Comparison of ENCODE assay signal across 27 cellular contexts in the genomic region with DNA sequence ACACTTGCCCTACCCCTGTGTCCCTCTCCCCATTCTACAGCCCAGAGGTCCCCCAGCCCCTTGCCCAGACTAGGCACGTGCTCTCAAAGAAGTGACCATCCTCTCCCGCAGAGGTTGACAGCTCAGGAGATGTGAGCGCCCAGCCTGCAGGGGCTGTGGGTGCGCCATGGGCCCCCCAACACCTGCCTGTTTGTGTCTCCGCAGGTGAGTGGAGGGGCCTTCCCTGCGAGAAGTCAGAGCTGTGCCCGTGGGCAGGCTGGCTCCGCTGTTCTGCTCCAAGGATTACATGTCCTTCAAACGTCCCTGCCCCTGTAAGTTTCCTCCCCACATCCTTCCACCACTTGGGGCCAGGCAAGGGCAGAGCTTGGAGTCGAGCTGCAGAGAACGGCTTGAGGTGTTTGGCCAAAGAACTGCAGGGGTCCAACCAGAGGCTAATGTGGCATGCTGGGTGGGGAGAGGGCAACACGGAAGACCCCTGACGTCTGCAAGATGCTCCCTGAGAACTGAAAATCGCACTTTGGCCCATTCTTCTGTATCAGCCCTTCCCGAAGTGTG. TPM values are rescaled to one million over a fixed set of nuclear protein-coding genes. Genes with fewer than 3 reads are reported as not detected.
"Had no signal": no experiment of that assay in that cellular context is flagged by ENCODE, and none has a peak within 500 bp of the region (broad histone marks: within the 10 kb centered on the region; RNA-seq: fewer than 3 reads in every experiment).

No MANE protein-coding gene starts in this region.

- H3K4me1 Mint-ChIP-seq: immature natural killer cell; memory B cell; natural killer cell; stimulated activated effector memory CD8-positive, alpha-beta T cell treated with anti-CD3 and anti-CD28 coated beads, Interleukin-12 subunit alpha, Interleukin-12 subunit beta, amount 100 ng/mL, for 72 hours had no signal

- H3K4me3 ChIP-seq: left ventricle myocardium inferior, lung, neural progenitor cell, ovary, right atrium auricular region, right lobe of liver, skin epidermis, suprapubic skin, thoracic aorta, tibial artery, upper lobe of right lung had no signal

- H3K4me2 ChIP-seq: neural progenitor cell had no signal

- H3K36me3 Mint-ChIP-seq: immature natural killer cell; memory B cell; natural killer cell; neural progenitor cell; stimulated activated effector memory CD8-positive, alpha-beta T cell treated with anti-CD3 and anti-CD28 coated beads, Interleukin-12 subunit alpha, Interleukin-12 subunit beta, amount 100 ng/mL, for 72 hours had no signal

- H2AFZ ChIP-seq: neural progenitor cell had no signal

- H3K27ac ChIP-seq: left ventricle myocardium inferior, neural progenitor cell, ovary, right atrium auricular region, right lobe of liver, skin epidermis, suprapubic skin, thoracic aorta, tibial artery, upper lobe of right lung had no signal

- H3K9me3 Mint-ChIP-seq: immature natural killer cell; memory B cell; natural killer cell; nephron progenitor cell; neural progenitor cell; stimulated activated effector memory CD8-positive, alpha-beta T cell treated with anti-CD3 and anti-CD28 coated beads, Interleukin-12 subunit alpha, Interleukin-12 subunit beta, amount 100 ng/mL, for 72 hours; stimulated activated naive CD8-positive, alpha-beta T cell treated with anti-CD3 and anti-CD28 coated beads, Interleukin-15, Interleukin-2, amounts not matched to agents 100 ng/mL and 50 ng/mL, for 24 hours had no signal

- H3K9ac ChIP-seq: neural progenitor cell had no signal

- ATAC-seq: left colon; natural killer cell; right lobe of liver; stimulated activated effector memory CD8-positive, alpha-beta T cell treated with anti-CD3 and anti-CD28 coated beads, Interleukin-12 subunit alpha, Interleukin-12 subunit beta, amount 100 ng/mL, for 72 hours; upper lobe of right lung had no signal

- H3K4me3 Mint-ChIP-seq: immature natural killer cell; memory B cell; natural killer cell; nephron progenitor cell; neural progenitor cell; stimulated activated effector memory CD8-positive, alpha-beta T cell treated with anti-CD3 and anti-CD28 coated beads, Interleukin-12 subunit alpha, Interleukin-12 subunit beta, amount 100 ng/mL, for 72 hours; stimulated activated naive CD8-positive, alpha-beta T cell treated with anti-CD3 and anti-CD28 coated beads, Interleukin-15, Interleukin-2, amounts not matched to agents 100 ng/mL and 50 ng/mL, for 24 hours had no signal

- H3K27me3 ChIP-seq: ovary, right atrium auricular region, right lobe of liver, suprapubic skin, upper lobe of right lung had no signal

- H3K27ac Mint-ChIP-seq: immature natural killer cell; memory B cell; natural killer cell; nephron progenitor cell; neural progenitor cell; progenitor cell of endocrine pancreas; stimulated activated effector memory CD8-positive, alpha-beta T cell treated with anti-CD3 and anti-CD28 coated beads, Interleukin-12 subunit alpha, Interleukin-12 subunit beta, amount 100 ng/mL, for 72 hours; stimulated activated naive CD8-positive, alpha-beta T cell treated with anti-CD3 and anti-CD28 coated beads, Interleukin-15, Interleukin-2, amounts not matched to agents 100 ng/mL and 50 ng/mL, for 24 hours had no signal

- H3K9me3 ChIP-seq: left ventricle myocardium inferior, ovary, right atrium auricular region, right lobe of liver, suprapubic skin, thoracic aorta, tibial artery, upper lobe of right lung had no signal

- H3K36me3 ChIP-seq: left ventricle myocardium inferior, neural progenitor cell, ovary, right atrium auricular region, right lobe of liver, suprapubic skin, thoracic aorta, tibial artery, upper lobe of right lung had no signal

- H3K4me1 ChIP-seq: neural progenitor cell, right atrium auricular region, right lobe of liver, suprapubic skin, tibial artery, upper lobe of right lung had no signal

- DNase-seq: hypothalamus; immature natural killer cell; kidney; left colon; left ventricle myocardium inferior; natural killer cell; nephron progenitor cell; ovary; right lobe of liver; stimulated activated CD4-positive, alpha-beta T cell treated with anti-CD3 and anti-CD28 coated beads, Interleukin-12 subunit alpha, Interleukin-12 subunit beta, amount 100 ng/mL, for 4 hours; stimulated activated CD4-positive, alpha-beta T cell treated with anti-CD3 and anti-CD28 coated beads, Interleukin-15, amount 100 ng/mL, for 24 hours; stimulated activated CD4-positive, alpha-beta T cell treated with anti-CD3 and anti-CD28 coated beads, Interleukin-2, amount 100 ng/mL, for 24 hours; stimulated activated CD4-positive, alpha-beta T cell treated with anti-CD3 and anti-CD28 coated beads, Interleukin-4, amount 100 ng/mL, for 24 hours; stimulated activated naive CD4-positive, alpha-beta T cell; tibial artery; trophoblast cell; upper lobe of right lung had no signal

RNA-seq across cellular contexts. Expression of gene BEAN1, which starts 10.4 kb away (rescaled TPM):
- total RNA-seq: left colon, natural killer cell, progenitor cell of endocrine pancreas had no signal
